34 cellular contexts compared by ENCODE assay signal in genomic region chr5:27406020-27406419, GRCh38.
"Had no signal": no experiment of that assay in that cellular context is flagged by ENCODE, and none has a peak within 500 bp of the region (broad histone marks: within the 10 kb centered on the region; RNA-seq: fewer than 3 reads in every experiment).

No MANE protein-coding gene starts in this region.

- DNase-seq: Karpas-422, Kasumi-1, MG63, MM.1S, MV-4-11, NCI-H1048, NCI-H1092, NCI-H1092 treated with DMSO at 0.1 percent for 48 hours, NCI-H1105, NCI-H1105 treated with DMSO at 0.1 percent for 48 hours, NCI-H1417, NCI-H1417 treated with DMSO at 0.1 percent for 48 hours, NCI-H1436, NCI-H1436 treated with DMSO at 0.1 percent for 48 hours, NCI-H146, NCI-H1694, NCI-H1694 treated with DMSO at 0.1 percent for 48 hours, NCI-H187, NCI-H1930, NCI-H2029, NCI-H2029 treated with DMSO at 0.1 percent for 48 hours, NCI-H2081, NCI-H2081 treated with DMSO at 0.1 percent for 48 hours, NCI-H2107, NCI-H2171, NCI-H2171 treated with DMSO at 0.1 percent for 48 hours, NCI-H2227 treated with DMSO at 0.1 percent for 48 hours, NCI-H226, NCI-H345, NCI-H446, NCI-H446 treated with DMSO at 0.1 percent for 48 hours, NCI-H510A, NCI-H510A treated with DMSO at 0.1 percent for 48 hours, NCI-H524 had no signal

- H3K36me3 ChIP-seq: MG63 had no signal

- H3K4me3 ChIP-seq: MG63 had no signal

- H3K9me3 ChIP-seq: MG63 had no signal

- H3K27me3 ChIP-seq: MG63 had no signal
